ENCODE assay signal across 2 cellular contexts in the genomic region with DNA sequence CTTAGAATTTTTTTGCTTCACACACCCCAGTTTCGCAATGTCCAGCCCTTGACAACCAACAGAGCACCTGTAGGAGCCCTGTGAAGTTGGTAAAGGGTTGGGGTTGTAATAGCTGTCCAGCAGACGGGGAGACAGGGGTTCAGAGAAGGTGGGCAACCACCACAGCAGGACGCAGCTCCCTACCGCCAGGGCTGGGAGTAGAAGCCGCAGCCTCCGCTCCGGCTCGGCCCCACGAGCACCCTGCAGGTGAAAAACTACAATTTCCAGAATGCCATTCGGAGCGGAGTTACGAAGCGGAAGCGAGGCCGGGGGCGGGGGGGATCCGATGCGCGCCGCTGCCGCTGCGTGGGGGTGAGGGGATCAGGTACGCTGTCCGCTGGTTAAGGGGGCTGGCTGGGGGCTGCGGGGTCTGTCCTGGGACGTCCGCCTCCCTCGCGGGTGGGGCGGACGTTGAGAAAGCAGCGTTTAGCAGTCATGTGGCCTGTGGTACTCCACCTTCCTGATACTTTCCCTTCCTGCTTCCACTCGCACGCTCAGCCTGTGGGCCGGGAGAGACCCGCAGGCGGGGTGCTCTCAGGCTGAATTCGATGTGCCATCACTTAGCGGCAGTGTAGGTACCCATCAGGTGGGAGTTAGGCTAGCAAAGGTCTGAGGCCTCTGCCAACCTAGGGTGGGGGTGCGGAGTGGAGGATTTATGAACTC.
TF ChIP-seq lines count a peak whose summit lies in the region.

Gene TRMT10B (plus strand): TSS at position 317 of the 702 bp plus-strand sequence. CDS start 8,127 bp downstream, outside the sequence.

TF ChIP-seq in IMR-90, 13 proteins besides CTCF, POLR2A, EP300 and RAD21 (continued from another document):
- TF ChIP-seq MXI1 (IDR thresholded peaks at IDR 0.05; ENCODE audit: borderline replicate concordance, low read depth, low read length) (0 out of 2 replicates have a peak, but pooled peaks have one; percentile 25), USF2 (IDR thresholded peaks at IDR 0.05; ENCODE audit: low read depth, low read length) (peak; percentile 61), MAZ (IDR thresholded peaks at IDR 0.05; ENCODE audit: borderline replicate concordance, low read depth, low read length) (peak; percentile 78; the same call in 1 of the 2 replicates), MAFK (IDR thresholded peaks at IDR 0.05; ENCODE audit: low read depth, low read length) (no peak)

TF ChIP-seq in neural cell, 6 proteins besides CTCF, POLR2A, EP300 and RAD21 (continued from another document):
- TF ChIP-seq, protein P1, sequence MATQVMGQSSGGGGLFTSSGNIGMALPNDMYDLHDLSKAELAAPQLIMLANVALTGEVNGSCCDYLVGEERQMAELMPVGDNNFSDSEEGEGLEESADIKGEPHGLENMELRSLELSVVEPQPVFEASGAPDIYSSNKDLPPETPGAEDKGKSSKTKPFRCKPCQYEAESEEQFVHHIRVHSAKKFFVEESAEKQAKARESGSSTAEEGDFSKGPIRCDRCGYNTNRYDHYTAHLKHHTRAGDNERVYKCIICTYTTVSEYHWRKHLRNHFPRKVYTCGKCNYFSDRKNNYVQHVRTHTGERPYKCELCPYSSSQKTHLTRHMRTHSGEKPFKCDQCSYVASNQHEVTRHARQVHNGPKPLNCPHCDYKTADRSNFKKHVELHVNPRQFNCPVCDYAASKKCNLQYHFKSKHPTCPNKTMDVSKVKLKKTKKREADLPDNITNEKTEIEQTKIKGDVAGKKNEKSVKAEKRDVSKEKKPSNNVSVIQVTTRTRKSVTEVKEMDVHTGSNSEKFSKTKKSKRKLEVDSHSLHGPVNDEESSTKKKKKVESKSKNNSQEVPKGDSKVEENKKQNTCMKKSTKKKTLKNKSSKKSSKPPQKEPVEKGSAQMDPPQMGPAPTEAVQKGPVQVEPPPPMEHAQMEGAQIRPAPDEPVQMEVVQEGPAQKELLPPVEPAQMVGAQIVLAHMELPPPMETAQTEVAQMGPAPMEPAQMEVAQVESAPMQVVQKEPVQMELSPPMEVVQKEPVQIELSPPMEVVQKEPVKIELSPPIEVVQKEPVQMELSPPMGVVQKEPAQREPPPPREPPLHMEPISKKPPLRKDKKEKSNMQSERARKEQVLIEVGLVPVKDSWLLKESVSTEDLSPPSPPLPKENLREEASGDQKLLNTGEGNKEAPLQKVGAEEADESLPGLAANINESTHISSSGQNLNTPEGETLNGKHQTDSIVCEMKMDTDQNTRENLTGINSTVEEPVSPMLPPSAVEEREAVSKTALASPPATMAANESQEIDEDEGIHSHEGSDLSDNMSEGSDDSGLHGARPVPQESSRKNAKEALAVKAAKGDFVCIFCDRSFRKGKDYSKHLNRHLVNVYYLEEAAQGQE (IDR thresholded peaks at IDR 0.05; ENCODE audit: borderline replicate concordance), result peak; percentile 19
- TF ChIP-seq EZH2 (IDR thresholded peaks at IDR 0.05; ENCODE audit: borderline replicate concordance, insufficient read depth, low read length, poor library complexity, severe bottlenecking) (no peak), TAF1 (IDR thresholded peaks at IDR 0.05; ENCODE audit: low read depth) (peak; percentile 47), POLR2AphosphoS5 (IDR thresholded peaks at IDR 0.05) (peak; percentile 79), SMC3 (conservative IDR thresholded peaks at IDR 0.05; ENCODE audit: poor library complexity) (peak; percentile 26)
